8 cellular contexts compared by ENCODE assay signal in the genomic region with DNA sequence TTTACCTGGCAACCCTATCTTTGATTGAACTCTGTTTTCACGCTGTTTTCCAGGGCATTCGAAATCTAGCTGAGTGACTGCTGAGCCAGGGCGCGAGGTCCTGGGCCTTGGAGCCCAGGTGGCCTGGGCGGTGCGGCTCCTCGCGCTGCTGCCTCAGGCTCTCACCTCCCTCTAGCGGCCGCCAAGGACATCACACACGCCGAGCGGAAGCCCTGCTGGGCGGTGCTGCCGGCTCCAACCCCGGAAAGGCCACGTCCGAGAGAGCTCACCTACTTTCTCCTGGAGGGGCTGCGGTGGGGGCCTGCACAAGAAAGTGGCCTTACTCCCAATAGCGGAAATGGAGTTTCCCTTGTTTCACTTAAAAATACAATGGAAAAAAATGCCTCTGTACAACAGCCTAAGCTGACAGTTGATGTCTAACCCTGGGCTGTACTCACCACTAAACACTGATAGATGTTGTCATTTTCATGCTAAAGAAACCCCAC.
DNase-seq lines count a peak whose midpoint lies in the region; ATAC-seq and TF ChIP-seq lines count a peak whose summit lies in the region.

No MANE protein-coding gene starts in this region.

- H3K9me3 ChIP-seq in WERI-Rb-1 (ENCODE audit: severe bottlenecking) = no peaks in the 10 kb centered on the region

- peak; percentile 93 for TF ChIP-seq CTCF in WERI-Rb-1 (IDR thresholded peaks at IDR 0.05; ENCODE audit: low read depth, low read length)

- peak; percentile 89 for DNase-seq in AG08396 (ENCODE audit: low spot score)
- DNase-seq in NCI-H2107 treated with DMSO at 0.1 percent for 48 hours (lab: John Stamatoyannopoulos, UW; ENCODE audit: unreplicated experiment) = peak; percentile 63
- peak; percentile 86 for DNase-seq in WERI-Rb-1
- peak; percentile 35 to 77 for DNase-seq in T47D (ENCODE audit: low read depth in 1 of 2, low spot score in 1 of 2)
- DNase-seq in iris pigment epithelial cell (ENCODE audit: low read depth) = peak; percentile 69
- DNase-seq in stimulated activated CD4-positive, alpha-beta T cell treated with anti-CD3 and anti-CD28 coated beads, Interleukin-15, amount 100 ng/mL, for 1 hour (ENCODE audit: low read depth in 1 of 2, low spot score in 1 of 2) = peak; percentile 49 to 67

- H3K27me3 ChIP-seq in WERI-Rb-1 (ENCODE audit: insufficient read depth, low read depth, severe bottlenecking) = no peaks in the 10 kb centered on the region

- no peak overlapping the region for H3K27ac ChIP-seq in WERI-Rb-1

- no peaks in the 10 kb centered on the region for H3K36me3 ChIP-seq in WERI-Rb-1

- in situ Hi-C loops in T47D (cut with HindIII; ENCODE audit: low pct_unique_long_range_greater_than_20kb, low sequenced_read_pairs) = no loop called here

- ATAC-seq in GM18867 (IDR thresholded peaks at IDR 0.05; ENCODE audit: unreplicated experiment) (peak; percentile 100), HG03095 (IDR thresholded peaks at IDR 0.05; ENCODE audit: unreplicated experiment) (peak; percentile 100)

- peak overlapping the region; percentile 31 for H3K4me3 ChIP-seq in WERI-Rb-1 (ENCODE audit: low read depth, low read length)
